8 cellular contexts compared by ENCODE assay signal in genomic region chr5:61301820-61302563, GRCh38. TPM values are rescaled to one million over a fixed set of nuclear protein-coding genes. Genes with fewer than 3 reads are reported as not detected.
DNase-seq lines count a peak whose midpoint lies in the region; ATAC-seq and TF ChIP-seq lines count a peak whose summit lies in the region.

No MANE protein-coding gene starts in this region.

- H3K4me3 ChIP-seq in retinal pigment epithelial cell (ENCODE audit: low read length) = no peak overlapping the region

- ATAC-seq in left cardiac atrium (peak; percentile 93 to 96), HG02759 (IDR thresholded peaks at IDR 0.05; ENCODE audit: unreplicated experiment) (no peak)

- DNase-seq in H4 (ENCODE audit: low spot score) (peak; percentile 99), amniotic stem cell (lab: John Stamatoyannopoulos, UW) (peak; percentile 98), left cardiac atrium (peak; percentile 72), retinal pigment epithelial cell (ENCODE audit: low read depth) (peak; percentile 98), mesenteric fat pad (ENCODE audit: low spot score) (no peak), NCI-H2227 (lab: John Stamatoyannopoulos, UW; ENCODE audit: unreplicated experiment) (no peak)
- DNase-seq in effector CD8-positive, alpha-beta T cell (lab: John Stamatoyannopoulos, UW) = no peak

- TF ChIP-seq CTCF in retinal pigment epithelial cell (conservative IDR thresholded peaks at IDR 0.05; ENCODE audit: low read depth, low read length) = no peak

- intact Hi-C loops in left cardiac atrium (cut with DNase I) = no loop called here

RNA-seq across cellular contexts. Expression of gene ZSWIM6, which starts 30.1 kb away (rescaled TPM):
- 3.8 and 7.0 TPM in 2 replicates for total RNA-seq in H4 (2014; rRNA removed; shearing (Covaris generic))
- total RNA-seq in left cardiac atrium (1 to 10 TPM; 6.8 to 7.8 TPM), mesenteric fat pad (12.5 TPM)

Comparison
In these comparisons a context has a peak if more than half of its experiments do, and no peak if none do; other contexts are left out.
1. DNase-seq: peak in H4 (single experiment), amniotic stem cell (single experiment), left cardiac atrium (single experiment) and retinal pigment epithelial cell (single experiment); none in effector CD8-positive, alpha-beta T cell (single experiment), mesenteric fat pad (single experiment) and NCI-H2227 (single experiment).